Comparison of ENCODE assay signal across 35 cellular contexts in the genomic region with DNA sequence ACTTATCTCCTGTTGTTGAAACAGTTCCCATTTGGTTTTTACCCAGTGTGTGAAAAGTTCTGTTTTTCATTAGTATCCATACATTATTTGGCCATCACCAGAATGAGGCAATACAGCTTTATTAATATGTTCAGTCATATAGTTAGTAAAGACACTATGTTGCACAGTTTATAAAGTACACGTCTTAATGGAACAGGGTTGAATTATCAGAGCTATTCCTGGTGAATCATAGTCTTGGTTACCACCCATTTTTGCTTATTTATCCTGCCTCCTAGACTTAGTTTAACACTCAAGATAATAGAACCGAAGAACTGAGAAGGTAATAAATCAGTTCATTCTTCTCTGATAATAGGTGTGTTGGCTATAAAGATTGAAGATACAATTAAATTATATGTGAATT.
"Had no signal": no experiment of that assay in that cellular context is flagged by ENCODE, and none has a peak within 500 bp of the region (broad histone marks: within the 10 kb centered on the region; RNA-seq: fewer than 3 reads in every experiment).

No MANE protein-coding gene starts in this region.

- H3K4me3 Mint-ChIP-seq: activated CD4-positive, alpha-beta memory T cell treated with anti-CD3 and anti-CD28 coated beads for 36 hours; activated CD4-positive, alpha-beta T cell treated with anti-CD3 and anti-CD28 coated beads for 36 hours; activated CD4-positive, alpha-beta T cell treated with anti-CD3 and anti-CD28 coated beads, Interleukin-2, amount 10 ng/mL, durations not matched to agents 24 days and 14 days; activated CD8-positive, alpha-beta memory T cell treated with anti-CD3 and anti-CD28 coated beads, Interleukin-2, amount 10 ng/mL, durations not matched to agents 7 days and 5 days; activated CD8-positive, alpha-beta T cell treated with anti-CD3 and anti-CD28 coated beads, Interleukin-2, amount 10 ng/mL, durations not matched to agents 7 days and 5 days; activated naive CD4-positive, alpha-beta T cell treated with anti-CD3 and anti-CD28 coated beads for 36 hours; activated naive CD4-positive, alpha-beta T cell treated with anti-CD3 and anti-CD28 coated beads, Interleukin-2, amount 50 U/mL, for 24 hours; activated naive CD8-positive, alpha-beta T cell treated with anti-CD3 and anti-CD28 coated beads for 36 hours; activated naive CD8-positive, alpha-beta T cell treated with anti-CD3 and anti-CD28 coated beads, Interleukin-2, amount 50 U/mL, for 24 hours; activated T-helper 1 cell treated with anti-CD3 and anti-CD28 coated beads, Interleukin-12 subunit alpha, Interleukin-12 subunit beta, Interleukin-2, Interleukin-4 antibody, amounts not matched to agents 30 ng/mL and 10 ng/mL and 1 ng/mL, durations not matched to agents 14 hours and 24 hours and 36 hours; central memory CD8-positive, alpha-beta T cell; T-helper 17 cell; T-helper 2 cell treated with Interferon-gamma antibody and Interleukin-4, amounts not matched to agents 5 μg/mL and 100 μg/mL, for 36 hours had no signal

- ATAC-seq: activated CD4-positive, alpha-beta T cell treated with anti-CD3 and anti-CD28 coated beads for 36 hours; activated CD8-positive, alpha-beta memory T cell treated with anti-CD3 and anti-CD28 coated beads, Interleukin-2, amount 10 ng/mL, durations not matched to agents 7 days and 5 days; activated CD8-positive, alpha-beta T cell treated with anti-CD3 and anti-CD28 coated beads, Interleukin-2, amount 10 ng/mL, durations not matched to agents 7 days and 5 days; activated naive CD8-positive, alpha-beta T cell treated with anti-CD3 and anti-CD28 coated beads, Interleukin-2, amount 50 U/mL, for 24 hours; gastroesophageal sphincter; T-helper 17 cell had no signal

- H3K27ac Mint-ChIP-seq: activated CD4-positive, alpha-beta memory T cell treated with anti-CD3 and anti-CD28 coated beads for 36 hours; activated CD4-positive, alpha-beta T cell treated with anti-CD3 and anti-CD28 coated beads for 36 hours; activated CD4-positive, alpha-beta T cell treated with anti-CD3 and anti-CD28 coated beads, Interleukin-2, amount 10 ng/mL, durations not matched to agents 24 days and 14 days; activated CD8-positive, alpha-beta memory T cell treated with anti-CD3 and anti-CD28 coated beads, Interleukin-2, amount 10 ng/mL, durations not matched to agents 7 days and 5 days; activated CD8-positive, alpha-beta T cell treated with anti-CD3 and anti-CD28 coated beads, Interleukin-2, amount 10 ng/mL, durations not matched to agents 7 days and 5 days; activated naive CD4-positive, alpha-beta T cell treated with anti-CD3 and anti-CD28 coated beads for 36 hours; activated naive CD4-positive, alpha-beta T cell treated with anti-CD3 and anti-CD28 coated beads, Interleukin-2, amount 50 U/mL, for 24 hours; activated naive CD8-positive, alpha-beta T cell treated with anti-CD3 and anti-CD28 coated beads for 36 hours; activated naive CD8-positive, alpha-beta T cell treated with anti-CD3 and anti-CD28 coated beads, Interleukin-2, amount 50 U/mL, for 24 hours; activated T-helper 1 cell treated with anti-CD3 and anti-CD28 coated beads, Interleukin-12 subunit alpha, Interleukin-12 subunit beta, Interleukin-2, Interleukin-4 antibody, amounts not matched to agents 30 ng/mL and 10 ng/mL and 1 ng/mL, durations not matched to agents 14 hours and 24 hours and 36 hours; activated T-helper 2 cell treated with anti-CD3 and anti-CD28 coated beads, Interferon-gamma antibody, Interleukin-2, Interleukin-4, amounts not matched to agents 10 μg/mL and 5 μg/mL and 100 μg/mL, durations not matched to agents 14 hours and 24 hours and 36 hours; T-helper 17 cell; T-helper 2 cell treated with Interferon-gamma antibody and Interleukin-4, amounts not matched to agents 5 μg/mL and 100 μg/mL, for 36 hours had no signal

- H3K4me1 ChIP-seq: adrenal gland, ascending aorta, esophagus squamous epithelium, gastroesophageal sphincter had no signal

- H3K4me3 ChIP-seq: adrenal gland, ascending aorta, esophagus squamous epithelium, gastroesophageal sphincter had no signal

- H3K9me3 Mint-ChIP-seq: activated CD4-positive, alpha-beta memory T cell treated with anti-CD3 and anti-CD28 coated beads for 36 hours; activated CD4-positive, alpha-beta T cell treated with anti-CD3 and anti-CD28 coated beads, Interleukin-2, amount 10 ng/mL, durations not matched to agents 24 days and 14 days; activated naive CD4-positive, alpha-beta T cell treated with anti-CD3 and anti-CD28 coated beads for 36 hours; activated naive CD4-positive, alpha-beta T cell treated with anti-CD3 and anti-CD28 coated beads, Interleukin-2, amount 50 U/mL, for 24 hours; activated naive CD8-positive, alpha-beta T cell treated with anti-CD3 and anti-CD28 coated beads for 36 hours; activated naive CD8-positive, alpha-beta T cell treated with anti-CD3 and anti-CD28 coated beads, Interleukin-2, amount 50 U/mL, for 24 hours; activated T-helper 1 cell treated with anti-CD3 and anti-CD28 coated beads, Interleukin-12 subunit alpha, Interleukin-12 subunit beta, Interleukin-2, Interleukin-4 antibody, amounts not matched to agents 30 ng/mL and 10 ng/mL and 1 ng/mL, durations not matched to agents 14 hours and 24 hours and 36 hours; activated T-helper 2 cell treated with anti-CD3 and anti-CD28 coated beads, Interferon-gamma antibody, Interleukin-2, Interleukin-4, amounts not matched to agents 10 μg/mL and 5 μg/mL and 100 μg/mL, durations not matched to agents 14 hours and 24 hours and 36 hours; central memory CD8-positive, alpha-beta T cell; T-helper 2 cell treated with Interferon-gamma antibody and Interleukin-4, amounts not matched to agents 5 μg/mL and 100 μg/mL, for 36 hours had no signal

- H3K27ac ChIP-seq: adrenal gland, ascending aorta, brain microvascular endothelial cell, epithelial cell of prostate, esophagus squamous epithelium, gastroesophageal sphincter, WERI-Rb-1 had no signal

- H3K9me3 ChIP-seq: adrenal gland, ascending aorta, esophagus squamous epithelium, gastroesophageal sphincter had no signal

- H3K36me3 ChIP-seq: adrenal gland, ascending aorta, brain microvascular endothelial cell, esophagus squamous epithelium, gastroesophageal sphincter, WERI-Rb-1 had no signal

- H3K27me3 Mint-ChIP-seq: activated CD4-positive, alpha-beta T cell treated with anti-CD3 and anti-CD28 coated beads, Interleukin-2, amount 10 ng/mL, durations not matched to agents 24 days and 14 days had no signal

- H3K4me1 Mint-ChIP-seq: activated CD4-positive, alpha-beta T cell treated with anti-CD3 and anti-CD28 coated beads for 36 hours; activated CD4-positive, alpha-beta T cell treated with anti-CD3 and anti-CD28 coated beads, Interleukin-2, amount 10 ng/mL, durations not matched to agents 24 days and 14 days; activated CD8-positive, alpha-beta memory T cell treated with anti-CD3 and anti-CD28 coated beads, Interleukin-2, amount 10 ng/mL, durations not matched to agents 7 days and 5 days; activated naive CD4-positive, alpha-beta T cell treated with anti-CD3 and anti-CD28 coated beads, Interleukin-2, amount 50 U/mL, for 24 hours; activated naive CD8-positive, alpha-beta T cell treated with anti-CD3 and anti-CD28 coated beads for 36 hours; activated naive CD8-positive, alpha-beta T cell treated with anti-CD3 and anti-CD28 coated beads, Interleukin-2, amount 50 U/mL, for 24 hours; central memory CD8-positive, alpha-beta T cell; T-helper 17 cell had no signal

- FAIRE-seq: bronchial epithelial cell, colon, endothelial cell of umbilical vein had no signal

- H3K36me3 Mint-ChIP-seq: activated CD4-positive, alpha-beta memory T cell treated with anti-CD3 and anti-CD28 coated beads for 36 hours; activated CD8-positive, alpha-beta memory T cell treated with anti-CD3 and anti-CD28 coated beads, Interleukin-2, amount 10 ng/mL, durations not matched to agents 7 days and 5 days; activated naive CD4-positive, alpha-beta T cell treated with anti-CD3 and anti-CD28 coated beads, Interleukin-2, amount 50 U/mL, for 24 hours; activated naive CD8-positive, alpha-beta T cell treated with anti-CD3 and anti-CD28 coated beads for 36 hours had no signal

- DNase-seq: activated CD4-positive, alpha-beta memory T cell treated with anti-CD3 and anti-CD28 coated beads for 36 hours; activated CD4-positive, alpha-beta T cell treated with anti-CD3 and anti-CD28 coated beads for 36 hours; activated CD4-positive, alpha-beta T cell treated with anti-CD3 and anti-CD28 coated beads, Interleukin-2, amount 10 ng/mL, durations not matched to agents 24 days and 14 days; activated CD4-positive, CD25-positive, alpha-beta regulatory T cell; activated CD4-positive, CD25-positive, alpha-beta regulatory T cell treated with anti-CD3 and anti-CD28 coated beads, Interleukin-2, amount 50 U/mL, for 72 hours; activated CD8-positive, alpha-beta memory T cell treated with anti-CD3 and anti-CD28 coated beads, Interleukin-2, amount 10 ng/mL, durations not matched to agents 7 days and 5 days; activated CD8-positive, alpha-beta memory T cell treated with anti-CD3 and anti-CD28 coated beads, Interleukin-2, amount 50 U/mL, for 4 hours; activated CD8-positive, alpha-beta T cell treated with anti-CD3 and anti-CD28 coated beads, Interleukin-2, amount 10 ng/mL, durations not matched to agents 7 days and 5 days; activated effector memory CD4-positive, alpha-beta T cell treated with anti-CD3 and anti-CD28 coated beads, Interleukin-2, amount 50 U/mL, for 16 hours; activated naive CD4-positive, alpha-beta T cell treated with anti-CD3 and anti-CD28 coated beads for 36 hours; activated naive CD8-positive, alpha-beta T cell treated with anti-CD3 and anti-CD28 coated beads for 36 hours; activated naive CD8-positive, alpha-beta T cell treated with anti-CD3 and anti-CD28 coated beads, Interleukin-2, amount 50 U/mL, for 24 hours; activated T-cell treated with anti-CD3 and anti-CD28 coated beads, Interleukin-2, amount 50 U/mL, for 1 hour; activated T-cell treated with anti-CD3 and anti-CD28 coated beads, Interleukin-2, amount 50 U/mL, for 48 hours; adrenal gland; brain microvascular endothelial cell; effector CD8-positive, alpha-beta T cell; esophagus squamous epithelium; foreskin melanocyte; head of caudate nucleus; hippocampal formation; T-helper 17 cell; T1000; WERI-Rb-1 had no signal

- H3K27me3 ChIP-seq: adrenal gland, ascending aorta, brain microvascular endothelial cell, esophagus squamous epithelium, gastroesophageal sphincter had no signal
